Comparison of ENCODE assay signal across 20 cellular contexts in genomic region chr1:111490220-111490619, GRCh38. TPM values are rescaled to one million over a fixed set of nuclear protein-coding genes. Genes with fewer than 3 reads are reported as not detected.
DNase-seq lines count a peak whose midpoint lies in the region; ATAC-seq, FAIRE-seq and TF ChIP-seq lines count a peak whose summit lies in the region.
"Had no signal": no experiment of that assay in that cellular context is flagged by ENCODE, and none has a peak within 500 bp of the region (broad histone marks: within the 10 kb centered on the region; RNA-seq: fewer than 3 reads in every experiment).

No MANE protein-coding gene starts in this region.

- TF ChIP-seq CTCF in A549 (IDR thresholded peaks at IDR 0.05) (no peak), hepatocyte (IDR thresholded peaks at IDR 0.05; ENCODE audit: poor library complexity) (no peak), spleen (IDR thresholded peaks at IDR 0.05 in 8 of 11, conservative IDR thresholded peaks at IDR 0.05 in 3 of 11) (no peak), gastrocnemius medialis (IDR thresholded peaks at IDR 0.05 in 4 of 5, conservative IDR thresholded peaks at IDR 0.05 in 1 of 5) (no peak)

- no peak for ATAC-seq in A549
- no peak for ATAC-seq in HG02852 (IDR thresholded peaks at IDR 0.05; ENCODE audit: unreplicated experiment)
- no peak for ATAC-seq in gastrocnemius medialis
- ATAC-seq: GM12878, PC-3 had no signal

- TF ChIP-seq EP300 in A549 (IDR thresholded peaks at IDR 0.05), result no peak

- no peaks in the 10 kb centered on the region for H3K9me2 ChIP-seq in hepatocyte (replicated peaks; ENCODE audit: insufficient read depth)

- no peaks in the 10 kb centered on the region for H3K4me1 ChIP-seq in A549
- no peaks in the 10 kb centered on the region for H3K4me1 ChIP-seq in hepatocyte (ENCODE audit: insufficient read depth)
- peaks cover 0 to 50% (median 3%) of the 10 kb centered on the region in 6 donors for H3K4me1 ChIP-seq in spleen
- no peaks in the 10 kb centered on the region for H3K4me1 ChIP-seq in gastrocnemius medialis

- H3K27ac ChIP-seq in A549, result no peak overlapping the region
- peak overlapping the region; percentile 66 for H3K27ac ChIP-seq in hepatocyte
- peak overlapping the region in 6 of 8 donors; percentile 41 to 92 (median 84) for H3K27ac ChIP-seq in spleen
- peak overlapping the region in 1 of 4 donors; percentile 21 for H3K27ac ChIP-seq in gastrocnemius medialis

- H3K9me3 ChIP-seq in A549 (no peaks in the 10 kb centered on the region), hepatocyte (ENCODE audit: low read depth) (no peaks in the 10 kb centered on the region), spleen (no peaks in the 10 kb centered on the region), gastrocnemius medialis (no peaks in the 10 kb centered on the region)

- intact Hi-C loops in spleen (cut with DNase I; ENCODE audit: low total_unique reads) (no loop called here), gastrocnemius medialis (cut with DNase I; ENCODE audit: low total_unique reads) (no loop called here)

- no peak for TF ChIP-seq POLR2A in A549 (IDR thresholded peaks at IDR 0.05; ENCODE audit: low read length)
- no peak for TF ChIP-seq POLR2A in spleen (IDR thresholded peaks at IDR 0.05)
- no peak for TF ChIP-seq POLR2A in gastrocnemius medialis (IDR thresholded peaks at IDR 0.05)

- H2AFZ ChIP-seq in hepatocyte, result no peak overlapping the region

- CTCF ChIA-PET in A549 (lab: Yijun Ruan, JAX), result interaction anchor here (1.7 to 4.0 kb wide), 2 partner anchors 8 to 18 kb away, joined by 6 to 19 read pairs; no protein-coding TSS in a partner anchor

- POLR2A ChIA-PET in A549 (lab: Yijun Ruan, JAX), result no interaction called here

- H4K20me1 ChIP-seq in hepatocyte (ENCODE audit: insufficient read depth, poor library complexity, severe bottlenecking), result no peaks in the 10 kb centered on the region

- H3K36me3 ChIP-seq in hepatocyte (replicated peaks; ENCODE audit: insufficient read depth, low read depth), result no peaks in the 10 kb centered on the region
- no peaks in the 10 kb centered on the region for H3K36me3 ChIP-seq in spleen
- no peaks in the 10 kb centered on the region for H3K36me3 ChIP-seq in gastrocnemius medialis

- DNase-seq in A549 (ENCODE audit: low read depth in 1 of 2, low spot score in 1 of 2) (no peak), amniotic epithelial cell (ENCODE audit: low read depth) (peak; percentile 22), hepatocyte (ENCODE audit: low spot score) (no peak), spleen (no peak), ecto neural progenitor cell (ENCODE audit: low spot score) (no peak), gastrocnemius medialis (no peak)
- DNase-seq: Calu3; CD4-positive, alpha-beta T cell; H7; NCI-H1436; NCI-H2081; NCI-H69; PC-3 had no signal

- H3K27me3 ChIP-seq in hepatocyte (peaks cover 7% of the 10 kb centered on the region), spleen (replicated peaks in 1 of 7) (no peaks in the 10 kb centered on the region), gastrocnemius medialis (peaks cover 0 to 2% (median 0%) of the 10 kb centered on the region in 3 donors)

- TF ChIP-seq RAD21 in A549 (conservative IDR thresholded peaks at IDR 0.05 in 1 of 2, IDR thresholded peaks at IDR 0.05 in 1 of 2), result no peak

- FAIRE-seq in A549 (lab: Jason Lieb, UNC), result no peak
- FAIRE-seq: GM12878, GM18507 had no signal

- in situ Hi-C loops in gastrocnemius medialis (cut with MboI; ENCODE audit: low sequenced_read_pairs in 4 of 4), result no loop called here

- H3K4me2 ChIP-seq in A549 (no peak overlapping the region), hepatocyte (no peak overlapping the region)

- WGBS in A549 (ENCODE audit: missing lambda C conversion rate), result 50% methylated on average over 4 of the region's 4 CpGs
- 89% methylated on average over 4 of the region's 4 CpGs for WGBS in hepatocyte (ENCODE audit: low lambda C conversion rate, missing lambda C conversion rate)
- 82 to 92% (median 86%) methylated on average over 4 of the region's 4 CpGs for WGBS in spleen, 5 donors

- no peaks in the 10 kb centered on the region for H3K79me2 ChIP-seq in hepatocyte

- H3K4me3 ChIP-seq in A549, result no peak overlapping the region
- H3K4me3 ChIP-seq in hepatocyte, result no peak overlapping the region
- H3K4me3 ChIP-seq in spleen, result peak overlapping the region in 1 of 8 donors; percentile 10
- H3K4me3 ChIP-seq in gastrocnemius medialis, result no peak overlapping the region
- H3K4me3 ChIP-seq: GM12878 had no signal

TF ChIP-seq in A549, 52 proteins besides CTCF, POLR2A, EP300 and RAD21:
- TF ChIP-seq MAFK (IDR thresholded peaks at IDR 0.05; ENCODE audit: partially characterized antibody) (peak; percentile 16), ZSCAN20 (CRISPR knock-in tag; IDR thresholded peaks at IDR 0.05) (no peak), CEBPB (IDR thresholded peaks at IDR 0.05) (no peak), RNF2 (IDR thresholded peaks at IDR 0.05; ENCODE audit: borderline replicate concordance, low read depth) (no peak), BHLHE40 (IDR thresholded peaks at IDR 0.05; ENCODE audit: low read depth, low read length) (no peak)
TF ChIP-seq in A549: peak in this region for 1.

RNA-seq across cellular contexts. Expression of gene ADORA3, which starts 13.2 kb away (rescaled TPM):
- polyA plus RNA-seq in A549 (2011; rRNA removed), result not detected in 2 replicates
- polyA plus RNA-seq in A549 (2012; cell fraction: cytosol; rRNA removed), result not detected in 2 replicates
- polyA plus RNA-seq in A549 (2012; cell fraction: nucleus; rRNA removed), result not detected in 2 replicates
- polyA plus RNA-seq in A549 (2017; fragmentation: RNase III; extraction: RNeasy Plus Mini Kit Qiagen cat#74134 plus additional on column Dnase treatment), result not detected in 3 replicates
- not detected in 2 replicates for polyA minus RNA-seq in A549 (2011; rRNA and poly(A)+ RNA removed)
- 0.33 and 2.0 TPM in 2 replicates for total RNA-seq in hepatocyte
- polyA plus RNA-seq in hepatocyte, result 0.41 and 0.61 TPM in 2 replicates
- total RNA-seq in spleen, result 10 to 100 TPM in 1 of 7 donors, 1 to 10 TPM in 4, under 1 TPM in 2; 0.37 to 11.2 (median 7.7) TPM
- 1 to 10 TPM; 2.5 to 4.9 (median 3.4) TPM for polyA plus RNA-seq in spleen
- 1 to 10 TPM; 1.0 to 4.1 (median 2.1) TPM for total RNA-seq in gastrocnemius medialis
- total RNA-seq: A673; Calu3; CD4-positive, alpha-beta T cell; G401; H7; HT-29; PC-3 had no signal

RNA-seq across cellular contexts. Expression of gene TMIGD3, which starts 13.2 kb away (rescaled TPM):
- polyA plus RNA-seq in A549 (2011; rRNA removed) (not detected in 2 replicates), A549 (2017; fragmentation: RNase III; extraction: RNeasy Plus Mini Kit Qiagen cat#74134 plus additional on column Dnase treatment) (not detected in 3 replicates), hepatocyte (5.2 TPM in 2 replicates), spleen (10 to 100 TPM in 1 of 3 donors, 1 to 10 TPM in 2; 5.6 to 32.7 (median 6.2) TPM)
- not detected in 2 replicates for polyA plus RNA-seq in A549 (2012; cell fraction: cytosol; rRNA removed)
- not detected in 2 replicates for polyA plus RNA-seq in A549 (2012; cell fraction: nucleus; rRNA removed)
- not detected in 2 replicates for polyA minus RNA-seq in A549 (2011; rRNA and poly(A)+ RNA removed)
- total RNA-seq in hepatocyte (2.6 and 6.5 TPM in 2 replicates), spleen (10 to 100 TPM in 4 of 7 donors, 1 to 10 TPM in 3; 1.6 to 33.4 (median 11.9) TPM), gastrocnemius medialis (under 1 TPM in 3 of 4 donors, not detected in 1; 0.51 to 0.67 (median 0.55) TPM)
- total RNA-seq: A673; Calu3; CD4-positive, alpha-beta T cell; G401; HT-29; PC-3 had no signal
- polyA plus RNA-seq: GM12878, IgD-negative memory B cell had no signal

RNA-seq across cellular contexts. Expression of gene C1orf162, which starts 16.4 kb away (rescaled TPM):
- polyA plus RNA-seq in A549 (2011; rRNA removed), result 0.28 and 0.46 TPM in 2 replicates
- polyA plus RNA-seq in A549 (2012; cell fraction: cytosol; rRNA removed), result 0.04 and 0.10 TPM in 2 replicates
- 0.28 and 0.47 TPM in 2 replicates for polyA plus RNA-seq in A549 (2012; cell fraction: nucleus; rRNA removed)
- 0.16 to 0.17 TPM (median 0.17 TPM) in 3 replicates for polyA plus RNA-seq in A549 (2017; fragmentation: RNase III; extraction: RNeasy Plus Mini Kit Qiagen cat#74134 plus additional on column Dnase treatment)
- 0.62 TPM in 1 of 2 replicates, not detected in the other for polyA minus RNA-seq in A549 (2011; rRNA and poly(A)+ RNA removed)
- 0.72 and 0.90 TPM in 2 replicates for total RNA-seq in hepatocyte
- 0.50 and 0.69 TPM in 2 replicates for polyA plus RNA-seq in hepatocyte
- 100 to 1,000 TPM in 5 of 7 donors, 10 to 100 TPM in 2; 53.5 to 161 (median 121) TPM for total RNA-seq in spleen
- 100 to 1,000 TPM in 2 of 3 donors, 10 to 100 TPM in 1; 98.9 to 132 (median 126) TPM for polyA plus RNA-seq in spleen
- 1 to 10 TPM; 1.9 to 7.8 (median 6.9) TPM for total RNA-seq in gastrocnemius medialis
- total RNA-seq: HT-29 had no signal

RNA-seq across cellular contexts. Expression of gene ATP5PB, which starts 41.0 kb away (rescaled TPM):
- polyA plus RNA-seq in A549 (2011; rRNA removed), result 300 TPM in 2 replicates
- polyA plus RNA-seq in A549 (2012; cell fraction: cytosol; rRNA removed), result 162 and 176 TPM in 2 replicates
- polyA plus RNA-seq in A549 (2012; cell fraction: nucleus; rRNA removed), result 65.0 and 83.4 TPM in 2 replicates
- polyA plus RNA-seq in A549 (2017; fragmentation: RNase III; extraction: RNeasy Plus Mini Kit Qiagen cat#74134 plus additional on column Dnase treatment), result 261 to 328 TPM (median 275 TPM) in 3 replicates
- 85.0 and 97.2 TPM in 2 replicates for polyA minus RNA-seq in A549 (2011; rRNA and poly(A)+ RNA removed)
- total RNA-seq in hepatocyte, result 291 and 320 TPM in 2 replicates
- 289 and 309 TPM in 2 replicates for polyA plus RNA-seq in hepatocyte
- total RNA-seq in spleen, result 100 to 1,000 TPM; 124 to 168 (median 143) TPM
- polyA plus RNA-seq in spleen, result 100 to 1,000 TPM; 204 to 277 (median 262) TPM
- total RNA-seq in gastrocnemius medialis, result 100 to 1,000 TPM; 232 to 350 (median 266) TPM

RNA-seq across cellular contexts. Expression of gene WDR77, which starts 41.2 kb away (rescaled TPM):
- 122 and 157 TPM in 2 replicates for polyA plus RNA-seq in A549 (2011; rRNA removed)
- 128 and 160 TPM in 2 replicates for polyA plus RNA-seq in A549 (2012; cell fraction: cytosol; rRNA removed)
- 145 and 176 TPM in 2 replicates for polyA plus RNA-seq in A549 (2012; cell fraction: nucleus; rRNA removed)
- polyA plus RNA-seq in A549 (2017; fragmentation: RNase III; extraction: RNeasy Plus Mini Kit Qiagen cat#74134 plus additional on column Dnase treatment), result 53.0 to 60.0 TPM (median 53.8 TPM) in 3 replicates
- 145 and 190 TPM in 2 replicates for polyA minus RNA-seq in A549 (2011; rRNA and poly(A)+ RNA removed)
- 37.3 and 44.5 TPM in 2 replicates for total RNA-seq in hepatocyte
- polyA plus RNA-seq in hepatocyte, result 49.2 and 55.3 TPM in 2 replicates
- total RNA-seq in spleen, result 10 to 100 TPM; 25.4 to 36.6 (median 34.9) TPM
- 10 to 100 TPM; 24.8 to 34.5 (median 31.7) TPM for polyA plus RNA-seq in spleen
- total RNA-seq in gastrocnemius medialis, result 10 to 100 TPM; 53.3 to 59.2 (median 56.7) TPM

Comparison
In these comparisons a context has a peak if more than half of its experiments do, and no peak if none do; other contexts are left out.
1. H3K27ac ChIP-seq: peak in hepatocyte (single experiment) and spleen (6 of 8); none in A549 (0 of 2).
2. RNA of gene C1orf162, which starts 16.4 kb away (total RNA-seq): 53.5 to 161 TPM in spleen; 1.9 to 7.8 TPM in gastrocnemius medialis and 0.72 to 0.90 TPM in hepatocyte; every median in the first group is over 4 times any median in the second.